Comparison of ENCODE assay signal across 10 cellular contexts in genomic region chr1:31010081-31010989, GRCh38. TPM values are rescaled to one million over a fixed set of nuclear protein-coding genes. Genes with fewer than 3 reads are reported as not detected.
DNase-seq lines count a peak whose midpoint lies in the region; ATAC-seq, FAIRE-seq and TF ChIP-seq lines count a peak whose summit lies in the region.
"Had no signal": no experiment of that assay in that cellular context is flagged by ENCODE, and none has a peak within 500 bp of the region (broad histone marks: within the 10 kb centered on the region; RNA-seq: fewer than 3 reads in every experiment).

No MANE protein-coding gene starts in this region.

- peaks cover 5% of the 10 kb centered on the region for H3K36me3 ChIP-seq in fibroblast of lung (ENCODE audit: control insufficient read depth, insufficient read depth, low read length)
- peaks cover 0 to 5% of the 10 kb centered on the region in 2 donors for H3K36me3 ChIP-seq in kidney (ENCODE audit: control insufficient read depth in 1 of 2, insufficient read depth in 2 of 2, low read length in 2 of 2)

- no peak for FAIRE-seq in kidney (lab: Jason Lieb, UNC)
- FAIRE-seq: endothelial cell of umbilical vein had no signal

- ATAC-seq in GM19025 (IDR thresholded peaks at IDR 0.05; ENCODE audit: low read depth, unreplicated experiment) (peak; percentile 43), HG02840 (IDR thresholded peaks at IDR 0.05; ENCODE audit: low FRiP score, unreplicated experiment) (no peak)

- H3K27me3 ChIP-seq in AG04450 (ENCODE audit: control insufficient read depth, insufficient read depth, low read length) (no peaks in the 10 kb centered on the region), fibroblast of lung (ENCODE audit: control insufficient read depth, insufficient read depth, low read length) (no peaks in the 10 kb centered on the region)

- peak overlapping the region; percentile 57 for H3K4me2 ChIP-seq in fibroblast of lung (ENCODE audit: extremely low read depth, insufficient read depth, low read length)
- H3K4me2 ChIP-seq: PC-9 had no signal

- CTCF ChIA-PET in AG04450 (lab: Charles Lee), result interaction anchor here (1.2 kb wide), 1 partner anchor 14 kb away, joined by 4 read pairs; no protein-coding TSS in a partner anchor

- no peak for TF ChIP-seq CTCF in AG04450 (IDR thresholded peaks at IDR 0.05; ENCODE audit: low read depth, low read length)
- TF ChIP-seq CTCF in fibroblast of lung (conservative IDR thresholded peaks at IDR 0.05 in 1 of 2, IDR thresholded peaks at IDR 0.05 in 1 of 2; ENCODE audit: low read depth in 1 of 2, low read length in 2 of 2), result no peak
- no peak for TF ChIP-seq CTCF in kidney (IDR thresholded peaks at IDR 0.05; ENCODE audit: borderline replicate concordance, extremely low read depth, insufficient read depth)

- peaks cover 88% of the 10 kb centered on the region for H3K79me2 ChIP-seq in fibroblast of lung (ENCODE audit: control insufficient read depth, insufficient read depth, low read length)

- H3K4me1 ChIP-seq in fibroblast of lung (ENCODE audit: control insufficient read depth, extremely low read depth, insufficient read depth, low read length), result peaks cover 28% of the 10 kb centered on the region
- peaks cover 15 to 25% of the 10 kb centered on the region in 2 donors for H3K4me1 ChIP-seq in kidney (ENCODE audit: control insufficient read depth in 1 of 2, insufficient read depth in 1 of 2, low read depth in 1 of 2, low read length in 2 of 2)

- H3K9me3 ChIP-seq in AG04450 (ENCODE audit: control insufficient read depth, insufficient read depth, low read length), result no peaks in the 10 kb centered on the region
- H3K9me3 ChIP-seq in fibroblast of lung (ENCODE audit: control insufficient read depth, insufficient read depth, low read depth, low read length), result no peaks in the 10 kb centered on the region
- no peaks in the 10 kb centered on the region for H3K9me3 ChIP-seq in kidney (ENCODE audit: control insufficient read depth in 1 of 2, low read length in 2 of 2)

- peaks cover 4% of the 10 kb centered on the region for H4K20me1 ChIP-seq in fibroblast of lung (ENCODE audit: control insufficient read depth, extremely low read depth, insufficient read depth, low read length)

- H3K27ac ChIP-seq in AG04450 (ENCODE audit: low read depth, low read length), result peak overlapping the region; percentile 73
- peak overlapping the region; percentile 61 for H3K27ac ChIP-seq in fibroblast of lung (ENCODE audit: insufficient read depth, low read length)
- no peak overlapping the region for H3K27ac ChIP-seq in kidney (ENCODE audit: low read depth in 2 of 2, low read length in 2 of 2)
- H3K27ac ChIP-seq: PC-9 had no signal

- H3K9ac ChIP-seq in fibroblast of lung (ENCODE audit: insufficient read depth, low read length) (no peak overlapping the region), kidney (ENCODE audit: low read length in 2 of 2) (no peak overlapping the region)

- H3K4me3 ChIP-seq in AG04450 (ENCODE audit: low read depth, low read length) (no peak overlapping the region), fibroblast of lung (replicated peaks in 1 of 4; ENCODE audit: control extremely low read depth in 1 of 4, insufficient read depth in 1 of 4, low read depth in 3 of 4, low read length in 4 of 4) (no peak overlapping the region), kidney (ENCODE audit: low read length in 2 of 2) (no peak overlapping the region)
- H3K4me3 ChIP-seq: PC-9 had no signal

- intact Hi-C loops in kidney (cut with DNase I), result no loop called here

- POLR2A ChIA-PET in AG04450 (lab: Yijun Ruan, JAX), result interaction anchor here (0.6 kb wide), 1 partner anchor 31 kb away, joined by 5 read pairs; no protein-coding TSS in a partner anchor

- peak; percentile 43 for DNase-seq in AG04450 (ENCODE audit: low read depth, low spot score)
- peak; percentile 71 for DNase-seq in LHCN-M2 (ENCODE audit: low read depth)
- DNase-seq in fibroblast of lung (ENCODE audit: low read depth in 2 of 2), result peak; percentile 33 to 92
- no peak for DNase-seq in hippocampal formation (lab: John Stamatoyannopoulos, UW)
- no peak for DNase-seq in NCI-H226
- DNase-seq in kidney, result no peak
- DNase-seq: PC-9 had no signal

- no peak overlapping the region for H2AFZ ChIP-seq in fibroblast of lung (ENCODE audit: low read length)
- H2AFZ ChIP-seq: PC-9 had no signal

RNA-seq across cellular contexts. Expression of gene PUM1, which starts 55.2 kb away (rescaled TPM):
- polyA plus RNA-seq in AG04450 (2011; rRNA removed), result 71.3 and 73.0 TPM in 2 replicates
- polyA minus RNA-seq in AG04450 (2011; rRNA and poly(A)+ RNA removed), result 284 and 379 TPM in 2 replicates
- 40.8 and 50.3 TPM in 2 replicates for total RNA-seq in LHCN-M2 (2014; rRNA removed)
- polyA plus RNA-seq in LHCN-M2 (2012), result 30.3 TPM
- 55.2 and 59.3 TPM in 2 replicates for total RNA-seq in fibroblast of lung
- polyA plus RNA-seq in fibroblast of lung, result 70.5 and 83.1 TPM in 2 replicates
- 37.4 and 52.3 TPM in 2 replicates for polyA plus RNA-seq in fibroblast of lung (2012)
- 319 and 401 TPM in 2 replicates for polyA minus RNA-seq in fibroblast of lung (ENCODE audit: low replicate concordance)
- total RNA-seq in kidney, result 150 TPM
- 19.1 TPM for polyA plus RNA-seq in kidney (ENCODE audit: insufficient read depth, low read depth, low replicate concordance)

Comparison
In these comparisons a context has a peak if more than half of its experiments do, and no peak if none do; other contexts are left out.
1. DNase-seq: peak in AG04450 (single experiment), LHCN-M2 (single experiment) and fibroblast of lung (2 of 2); none in hippocampal formation (0 of 2), NCI-H226 (single experiment) and kidney (single experiment).
2. H3K27ac ChIP-seq: peak in AG04450 (single experiment) and fibroblast of lung (single experiment); none in kidney (0 of 2).